In genomic region chr7:17669204-17669603, GRCh38 we compare ENCODE assay signal across 7 cellular contexts.
"Had no signal": no experiment of that assay in that cellular context is flagged by ENCODE, and none has a peak within 500 bp of the region (broad histone marks: within the 10 kb centered on the region; RNA-seq: fewer than 3 reads in every experiment).

No MANE protein-coding gene starts in this region.

- DNase-seq: GOT3, H9, HCEC 1CT, IMR-90 had no signal

- ATAC-seq: K562 had no signal

- H3K4me3 ChIP-seq: K562 had no signal

- FAIRE-seq: H54, HTR-8/SVneo, K562 had no signal
